ENCODE assay signal across 8 cellular contexts in the genomic region with DNA sequence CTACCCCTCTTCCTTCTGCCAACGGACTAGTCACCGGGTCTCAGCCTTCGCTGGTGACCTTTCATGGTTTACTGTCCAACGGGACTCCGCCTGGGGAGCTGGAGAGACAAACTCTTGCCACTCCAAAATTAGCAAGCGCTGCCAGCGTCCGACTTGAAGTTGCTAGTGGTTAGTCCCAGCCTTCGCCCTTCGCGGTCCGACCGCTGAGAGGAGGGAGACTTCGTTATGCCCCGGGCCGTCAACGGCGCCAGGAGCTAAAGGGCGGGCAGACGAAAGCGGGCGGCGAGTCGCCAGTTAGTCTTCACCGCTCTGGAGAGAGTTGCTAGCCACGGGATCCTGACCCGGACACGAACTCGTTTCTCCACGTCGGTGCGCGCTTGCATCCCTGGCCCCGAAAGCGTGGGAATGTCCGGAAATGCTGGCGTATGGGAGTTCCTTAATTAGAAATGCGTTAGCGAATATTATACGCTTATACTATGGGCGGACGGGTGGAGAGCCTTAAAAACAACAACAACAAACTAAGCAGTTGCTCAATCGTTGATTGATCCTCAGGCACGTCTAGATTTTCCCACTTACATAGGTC. TPM values are rescaled to one million over a fixed set of nuclear protein-coding genes. Genes with fewer than 3 reads are reported as not detected.
DNase-seq lines count a peak whose midpoint lies in the region; ATAC-seq lines count a peak whose summit lies in the region.

No MANE protein-coding gene starts in this region.

- DNase-seq in Ammon's horn (ENCODE audit: low spot score) (peak; percentile 15), T-helper 2 cell (peak in 4 of 5 experiments; percentile 11 to 58 (median 13)), cerebellum (ENCODE audit: low spot score) (peak; percentile 4), kidney glomerular epithelial cell (lab: John Stamatoyannopoulos, UW) (peak; percentile 48), GDM1 (lab: John Stamatoyannopoulos, UW) (no peak)
- DNase-seq in stimulated activated CD4-positive, alpha-beta T cell treated with anti-CD3 and anti-CD28 coated beads, Interleukin-1b, Interleukin-23, amount 100 ng/mL, for 48 hours: peak; percentile 35

- ATAC-seq in GM19023 (IDR thresholded peaks at IDR 0.05; ENCODE audit: unreplicated experiment) (peak; percentile 12), HG03460 (IDR thresholded peaks at IDR 0.05; ENCODE audit: unreplicated experiment) (peak; percentile 10)

RNA-seq across cellular contexts. Expression of a gene that starts 0.7 kb away (rescaled TPM):
- 69.8 TPM for total RNA-seq in cerebellum

RNA-seq across cellular contexts. Expression of a gene that starts 1.1 kb away (rescaled TPM):
- 55.4 TPM for total RNA-seq in cerebellum

RNA-seq across cellular contexts. Expression of a gene that starts 49.4 kb away (rescaled TPM):
- total RNA-seq in cerebellum: 13.2 TPM
